In genomic region chr12:92144045-92144630, GRCh38 we compare ENCODE assay signal across 8 cellular contexts. TPM values are rescaled to one million over a fixed set of nuclear protein-coding genes. Genes with fewer than 3 reads are reported as not detected.
DNase-seq lines count a peak whose midpoint lies in the region; ATAC-seq and TF ChIP-seq lines count a peak whose summit lies in the region.

No MANE protein-coding gene starts in this region.

- H3K27me3 ChIP-seq in MG63: no peaks in the 10 kb centered on the region
- H3K27me3 ChIP-seq in foreskin keratinocyte: no peaks in the 10 kb centered on the region
- H3K27me3 ChIP-seq in neuron (ENCODE audit: insufficient read depth, low read length): no peaks in the 10 kb centered on the region
- no peaks in the 10 kb centered on the region for H3K27me3 ChIP-seq in subcutaneous abdominal adipose tissue (ENCODE audit: control insufficient read depth in 5 of 5, insufficient read depth in 4 of 5, low read length in 5 of 5)

- H3K9ac ChIP-seq in subcutaneous abdominal adipose tissue (ENCODE audit: low read length in 5 of 5): peak overlapping the region; percentile 96 to 98 (median 97)

- H3K36me3 ChIP-seq in MG63 (peaks cover 42% of the 10 kb centered on the region), neuron (ENCODE audit: insufficient read depth, low read length) (peaks cover 42% of the 10 kb centered on the region), subcutaneous abdominal adipose tissue (ENCODE audit: control insufficient read depth in 5 of 5, insufficient read depth in 5 of 5, low read length in 5 of 5) (peaks cover 2 to 28% (median 10%) of the 10 kb centered on the region in 5 donors)

- DNase-seq in CD1c-positive myeloid dendritic cell (ENCODE audit: extremely low spot score) (peak; percentile 85), MG63 (peak; percentile 75), SIG-M5 (lab: John Stamatoyannopoulos, UW) (peak; percentile 68), foreskin keratinocyte (peak; percentile 86 to 94)
- peak; percentile 52 for DNase-seq in activated gamma-delta T cell treated with anti-CD3 and anti-CD28 coated beads, Interleukin-2, amount 50 U/mL, for 16 hours (ENCODE audit: low read depth)

- H3K4me1 ChIP-seq in foreskin keratinocyte: peaks cover 37% of the 10 kb centered on the region
- peaks cover 22% of the 10 kb centered on the region for H3K4me1 ChIP-seq in neuron (ENCODE audit: insufficient read depth, low read length)
- H3K4me1 ChIP-seq in subcutaneous abdominal adipose tissue (ENCODE audit: control insufficient read depth in 5 of 5, insufficient read depth in 5 of 5, low read length in 5 of 5): peaks cover 6 to 56% (median 46%) of the 10 kb centered on the region in 5 donors

- H3K27ac ChIP-seq in foreskin keratinocyte (peak overlapping the region; percentile 77), subcutaneous abdominal adipose tissue (ENCODE audit: low read depth, low read length) (peak overlapping the region; percentile 100)

- ATAC-seq in GM21381 (IDR thresholded peaks at IDR 0.05; ENCODE audit: unreplicated experiment): peak; percentile 17
- peak; percentile 49 for ATAC-seq in foreskin keratinocyte

- TF ChIP-seq CTCF in foreskin keratinocyte (conservative IDR thresholded peaks at IDR 0.05): peak; percentile 75

- H2AFZ ChIP-seq in neuron (ENCODE audit: low read depth, low read length): no peak overlapping the region

- H3K9me3 ChIP-seq in MG63: no peaks in the 10 kb centered on the region
- no peaks in the 10 kb centered on the region for H3K9me3 ChIP-seq in neuron (ENCODE audit: low read length)
- H3K9me3 ChIP-seq in subcutaneous abdominal adipose tissue (ENCODE audit: control insufficient read depth in 5 of 5, low read length in 5 of 5): no peaks in the 10 kb centered on the region

- H3K4me3 ChIP-seq in MG63 (peak overlapping the region; percentile 76), neuron (ENCODE audit: low read length) (peak overlapping the region; percentile 79), subcutaneous abdominal adipose tissue (ENCODE audit: low read depth in 1 of 5, low read length in 5 of 5) (peak overlapping the region; percentile 97 to 99 (median 99))

RNA-seq across cellular contexts. Expression of gene BTG1, which starts 1.5 kb away (rescaled TPM):
- total RNA-seq in MG63 (2014; rRNA removed; shearing (Covaris generic); ENCODE audit: low replicate concordance): 1.2 and 2.0 TPM in 2 replicates
- total RNA-seq in foreskin keratinocyte: 9.1 and 14.3 TPM in 2 replicates
- 15.2 and 18.4 TPM in 2 replicates for polyA plus RNA-seq in foreskin keratinocyte

Comparison
In these comparisons a context has a peak if more than half of its experiments do, and no peak if none do; other contexts are left out.
1. Peak in every context shown above with its lines: DNase-seq, ATAC-seq, H3K4me3 ChIP-seq and H3K27ac ChIP-seq.